10 cellular contexts compared by ENCODE assay signal in genomic region chr12:54282949-54283593, GRCh38. TPM values are rescaled to one million over a fixed set of nuclear protein-coding genes. Genes with fewer than 3 reads are reported as not detected.
DNase-seq lines count a peak whose midpoint lies in the region; ATAC-seq, FAIRE-seq and TF ChIP-seq lines count a peak whose summit lies in the region.
"Had no signal": no experiment of that assay in that cellular context is flagged by ENCODE, and none has a peak within 500 bp of the region (broad histone marks: within the 10 kb centered on the region; RNA-seq: fewer than 3 reads in every experiment).

No MANE protein-coding gene starts in this region.

- H3K4me1 Mint-ChIP-seq in IgD-negative memory B cell (peaks cover 33 to 51% (median 45%) of the 10 kb centered on the region in 3 donors), nephron (peaks cover 55% of the 10 kb centered on the region)
- peaks cover 24 to 28% of the 10 kb centered on the region in 2 donors for H3K4me1 Mint-ChIP-seq in natural killer cell treated with Interleukin-12 subunit alpha and Interleukin-12 subunit beta and Interleukin-15 and Interleukin-18, amount 100 ng/mL, for 72 hours (ENCODE audit: low read depth in 2 of 2)

- H3K27me3 ChIP-seq in BLaER1 = no peaks in the 10 kb centered on the region

- H3K9me3 Mint-ChIP-seq in IgD-negative memory B cell (no peaks in the 10 kb centered on the region), nephron (no peaks in the 10 kb centered on the region)
- H3K9me3 Mint-ChIP-seq in natural killer cell treated with Interleukin-12 subunit alpha and Interleukin-12 subunit beta and Interleukin-15 and Interleukin-18, amount 100 ng/mL, for 72 hours = no peaks in the 10 kb centered on the region

- peak overlapping the region; percentile 98; the same call in 1 of the 2 replicates for H3K27ac ChIP-seq in BLaER1

- H3K4me3 ChIP-seq in BLaER1 = peak overlapping the region; percentile 83
- H3K4me3 ChIP-seq in cardiac fibroblast (replicated peaks in 1 of 2; ENCODE audit: low read depth in 2 of 2, low read length in 2 of 2) = peak overlapping the region; percentile 30 to 82

- TF ChIP-seq CTCF in cardiac fibroblast (IDR thresholded peaks at IDR 0.05; ENCODE audit: low read depth, low read length) = no peak
- no peak for TF ChIP-seq CTCF in nephron (IDR thresholded peaks at IDR 0.05; ENCODE audit: unreplicated experiment in 3 of 3)
- no peak for TF ChIP-seq CTCF in D721Med (IDR thresholded peaks at IDR 0.05; ENCODE audit: insufficient read depth, missing control alignments)

- H3K9me3 ChIP-seq in BLaER1 = no peaks in the 10 kb centered on the region

- FAIRE-seq in D721Med (lab: Jason Lieb, UNC) = no peak

- peak overlapping the region; percentile 98 for H3K9ac ChIP-seq in BLaER1

- no peak for DNase-seq in cardiac fibroblast (ENCODE audit: low read depth in 2 of 2)
- DNase-seq in D721Med (ENCODE audit: insufficient read length, low spot score) = no peak
- DNase-seq in natural killer cell treated with Interleukin-12 subunit alpha and Interleukin-12 subunit beta and Interleukin-15 and Interleukin-18, amount 100 ng/mL, for 72 hours (ENCODE audit: low spot score) = no peak
- DNase-seq in NCI-H1417 (lab: John Stamatoyannopoulos, UW) = no peak
- DNase-seq: amygdala, NCI-H2081 had no signal

- H3K27ac Mint-ChIP-seq in IgD-negative memory B cell = peak overlapping the region in 2 of 3 donors; percentile 71 to 92
- peak overlapping the region in 2 of 3 experiments; percentile 65 to 81 for H3K27ac Mint-ChIP-seq in nephron
- H3K27ac Mint-ChIP-seq in natural killer cell treated with Interleukin-12 subunit alpha and Interleukin-12 subunit beta and Interleukin-15 and Interleukin-18, amount 100 ng/mL, for 72 hours = no peak overlapping the region

- peak overlapping the region; percentile 99 for H3K4me2 ChIP-seq in BLaER1

- H3K36me3 Mint-ChIP-seq in IgD-negative memory B cell (peaks cover 15% of the 10 kb centered on the region), nephron (ENCODE audit: low read depth) (peaks cover 2% of the 10 kb centered on the region)
- H3K36me3 Mint-ChIP-seq in natural killer cell treated with Interleukin-12 subunit alpha and Interleukin-12 subunit beta and Interleukin-15 and Interleukin-18, amount 100 ng/mL, for 72 hours = peaks cover 17% of the 10 kb centered on the region

- peaks cover 58% of the 10 kb centered on the region for H3K4me1 ChIP-seq in BLaER1

- no peak overlapping the region for H3K4me3 Mint-ChIP-seq in IgD-negative memory B cell
- H3K4me3 Mint-ChIP-seq in nephron = no peak overlapping the region
- no peak overlapping the region for H3K4me3 Mint-ChIP-seq in natural killer cell treated with Interleukin-12 subunit alpha and Interleukin-12 subunit beta and Interleukin-15 and Interleukin-18, amount 100 ng/mL, for 72 hours

- H3K36me3 ChIP-seq in BLaER1 = peaks cover 66% of the 10 kb centered on the region

- H3K27me3 Mint-ChIP-seq in IgD-negative memory B cell (no peaks in the 10 kb centered on the region), nephron (ENCODE audit: low read depth) (no peaks in the 10 kb centered on the region)
- no peaks in the 10 kb centered on the region for H3K27me3 Mint-ChIP-seq in natural killer cell treated with Interleukin-12 subunit alpha and Interleukin-12 subunit beta and Interleukin-15 and Interleukin-18, amount 100 ng/mL, for 72 hours

- peaks cover 80% of the 10 kb centered on the region for H4K20me1 ChIP-seq in BLaER1

- ATAC-seq in HG02884 (IDR thresholded peaks at IDR 0.05; ENCODE audit: unreplicated experiment) = no peak
- no peak for ATAC-seq in natural killer cell treated with Interleukin-12 subunit alpha and Interleukin-12 subunit beta and Interleukin-15 and Interleukin-18, amount 100 ng/mL, for 72 hours

RNA-seq across cellular contexts. Expression of gene HNRNPA1, which starts 2.5 kb away (rescaled TPM):
- polyA plus RNA-seq in IgD-negative memory B cell = 748 TPM
- 1,000 to 10,000 TPM in 1 of 2 donors, 100 to 1,000 TPM in 1; 997 to 1,580 TPM for total RNA-seq in natural killer cell treated with Interleukin-12 subunit alpha and Interleukin-12 subunit beta and Interleukin-15 and Interleukin-18, amount 100 ng/mL, for 72 hours

RNA-seq across cellular contexts. Expression of gene CBX5, which starts 3.1 kb away (rescaled TPM):
- polyA plus RNA-seq in IgD-negative memory B cell = 20.6 TPM
- 10 to 100 TPM; 65.6 to 73.6 TPM for total RNA-seq in natural killer cell treated with Interleukin-12 subunit alpha and Interleukin-12 subunit beta and Interleukin-15 and Interleukin-18, amount 100 ng/mL, for 72 hours

RNA-seq across cellular contexts. Expression of gene NFE2, which starts 17.7 kb away (rescaled TPM):
- 0.44 TPM for polyA plus RNA-seq in IgD-negative memory B cell
- 1 to 10 TPM in 1 of 2 donors, not detected in 1; 3.7 TPM for total RNA-seq in natural killer cell treated with Interleukin-12 subunit alpha and Interleukin-12 subunit beta and Interleukin-15 and Interleukin-18, amount 100 ng/mL, for 72 hours

RNA-seq across cellular contexts. Expression of gene COPZ1, which starts 41.9 kb away (rescaled TPM):
- 135 TPM for polyA plus RNA-seq in IgD-negative memory B cell
- 100 to 1,000 TPM; 111 to 158 TPM for total RNA-seq in natural killer cell treated with Interleukin-12 subunit alpha and Interleukin-12 subunit beta and Interleukin-15 and Interleukin-18, amount 100 ng/mL, for 72 hours

Comparison
In these comparisons a context has a peak if more than half of its experiments do, and no peak if none do; other contexts are left out.
1. H3K27ac Mint-ChIP-seq: peak in IgD-negative memory B cell (2 of 3) and nephron (2 of 3); none in natural killer cell treated with Interleukin-12 subunit alpha and Interleukin-12 subunit beta and Interleukin-15 and Interleukin-18, amount 100 ng/mL, for 72 hours (0 of 2).